Comparison of ENCODE assay signal across 8 cellular contexts in genomic region chr15:95557226-95558046, GRCh38.
DNase-seq lines count a peak whose midpoint lies in the region; ATAC-seq and TF ChIP-seq lines count a peak whose summit lies in the region.

No MANE protein-coding gene starts in this region.

- ATAC-seq in left cardiac atrium (peak; percentile 53 to 95), Right ventricle myocardium superior (ENCODE audit: poor library complexity) (no peak), HG02678 (IDR thresholded peaks at IDR 0.05; ENCODE audit: unreplicated experiment) (no peak)

- H3K4me1 Mint-ChIP-seq in type B pancreatic cell (ENCODE audit: unreplicated experiment) = peaks cover 27% of the 10 kb centered on the region

- DNase-seq in left cardiac atrium = peak; percentile 33
- DNase-seq in Right ventricle myocardium superior = no peak
- peak; percentile 94 for DNase-seq in SW480 (ENCODE audit: low spot score)
- peak; percentile 56 for DNase-seq in hepatic stellate cell (ENCODE audit: low spot score)
- no peak for DNase-seq in type B pancreatic cell (ENCODE audit: extremely low spot score, unreplicated experiment)
- DNase-seq in NCI-H1048 (lab: John Stamatoyannopoulos, UW) = no peak
- no peak for DNase-seq in stimulated activated CD4-positive, alpha-beta T cell treated with anti-CD3 and anti-CD28 coated beads, Interleukin-12 subunit alpha, Interleukin-12 subunit beta, amount 100 ng/mL, for 4 hours

- no peak for TF ChIP-seq CTCF in type B pancreatic cell (conservative IDR thresholded peaks at IDR 0.05)

- no peaks in the 10 kb centered on the region for H3K27me3 Mint-ChIP-seq in type B pancreatic cell

- intact Hi-C loops in left cardiac atrium (cut with DNase I) (no loop called here), Right ventricle myocardium superior (cut with DNase I) (no loop called here)

- H3K36me3 Mint-ChIP-seq in type B pancreatic cell = no peaks in the 10 kb centered on the region

- peak overlapping the region; percentile 70 for H3K27ac Mint-ChIP-seq in type B pancreatic cell

- H3K9me3 Mint-ChIP-seq in type B pancreatic cell = peaks cover 9% of the 10 kb centered on the region

- peak overlapping the region; percentile 68 for H3K4me3 Mint-ChIP-seq in type B pancreatic cell

Comparison
In these comparisons a context has a peak if more than half of its experiments do, and no peak if none do; other contexts are left out.
1. ATAC-seq: peak in left cardiac atrium (2 of 2); none in Right ventricle myocardium superior (single experiment) and HG02678 (single experiment).
2. DNase-seq: peak in left cardiac atrium (single experiment), SW480 (single experiment) and hepatic stellate cell (single experiment); none in Right ventricle myocardium superior (single experiment), type B pancreatic cell (single experiment), NCI-H1048 (single experiment) and stimulated activated CD4-positive, alpha-beta T cell treated with anti-CD3 and anti-CD28 coated beads, Interleukin-12 subunit alpha, Interleukin-12 subunit beta, amount 100 ng/mL, for 4 hours (single experiment).